In the genomic region with DNA sequence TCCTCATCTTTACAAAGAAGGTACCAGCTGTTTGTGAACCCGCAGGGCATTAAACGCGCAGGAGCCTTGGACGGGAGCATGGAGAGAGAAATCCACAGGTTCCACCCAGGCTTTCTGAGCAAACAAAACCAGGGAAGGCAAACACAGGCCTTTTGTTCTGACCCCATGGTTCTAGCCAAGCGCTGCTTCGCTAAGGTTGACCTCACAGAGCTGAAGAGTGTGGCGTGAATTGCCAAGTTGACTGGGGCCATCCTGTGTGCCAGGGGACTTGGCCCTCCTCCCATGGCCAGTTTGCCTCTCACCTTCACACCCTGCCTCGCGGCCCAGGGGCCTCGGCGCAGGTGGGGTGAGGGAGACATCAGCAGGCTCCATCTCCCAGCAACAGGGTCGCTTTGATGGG, we compare ENCODE assay signal across 11 cellular contexts.
DNase-seq lines count a peak whose midpoint lies in the region; ATAC-seq and TF ChIP-seq lines count a peak whose summit lies in the region.
"Had no signal": no experiment of that assay in that cellular context is flagged by ENCODE, and none has a peak within 500 bp of the region (broad histone marks: within the 10 kb centered on the region; RNA-seq: fewer than 3 reads in every experiment).

No MANE protein-coding gene starts in this region.

- no peak overlapping the region for H3K4me2 ChIP-seq in PC-3 (ENCODE audit: low read length)

- H3K9me3 ChIP-seq in PC-3 (ENCODE audit: low read length) (no peaks in the 10 kb centered on the region), lower lobe of right lung (no peaks in the 10 kb centered on the region), adrenal gland (replicated peaks in 1 of 3) (no peaks in the 10 kb centered on the region)

- H3K27me3 ChIP-seq in PC-3 (ENCODE audit: low read length) (peaks cover 74% of the 10 kb centered on the region), lower lobe of right lung (ENCODE audit: low read depth) (no peaks in the 10 kb centered on the region), adrenal gland (no peaks in the 10 kb centered on the region)

- H3F3A ChIP-seq in PC-3 (ENCODE audit: low read length, unreplicated experiment) = no peaks in the 10 kb centered on the region

- H4K20me1 ChIP-seq in PC-3 (ENCODE audit: low read length) = no peaks in the 10 kb centered on the region

- H2AFZ ChIP-seq in PC-3 (ENCODE audit: low read length) = no peak overlapping the region

- ATAC-seq in PC-3 (peak; percentile 73), left colon (peak; percentile 6), lower lobe of right lung (no peak)
- ATAC-seq: naive thymus-derived CD4-positive, alpha-beta T cell had no signal

- WGBS in adrenal gland, 4 donors = 78 to 86% (median 83%) methylated on average over 10 to 12 of the region's 12 CpGs

- H3K9ac ChIP-seq in PC-3 (ENCODE audit: low read length) = no peak overlapping the region

- no peaks in the 10 kb centered on the region for H3K4me1 ChIP-seq in PC-3 (ENCODE audit: insufficient read depth, low read length)
- H3K4me1 ChIP-seq in lower lobe of right lung = peaks cover 4% of the 10 kb centered on the region
- H3K4me1 ChIP-seq in adrenal gland (replicated peaks in 1 of 2) = no peaks in the 10 kb centered on the region

- no TSS peak for BruUV-seq in PC-3 (replicated peaks; lab: Mats Ljungman, UMichigan)

- no peak overlapping the region for H3K27ac ChIP-seq in PC-3 (ENCODE audit: low read length)
- no peak overlapping the region for H3K27ac ChIP-seq in substantia nigra (ENCODE audit: low read depth, low read length, poor library complexity, severe bottlenecking)
- H3K27ac ChIP-seq in lower lobe of right lung = no peak overlapping the region
- no peak overlapping the region for H3K27ac ChIP-seq in adrenal gland

- CTCF ChIA-PET in PC-3 (lab: Charles Lee) = interaction anchor here (0.5 to 0.7 kb wide), 2 partner anchors 508 to 610 kb away, joined by 3 to 8 read pairs; no protein-coding TSS in a partner anchor

- POLR2A ChIA-PET in PC-3 (lab: Charles Lee; ENCODE audit: unreplicated experiment) = no interaction called here

- intact Hi-C loops in PC-3 (cut with micrococcal nuclease) (no loop called here), left colon (cut with DNase I, micrococcal nuclease) (no loop called here), lower lobe of right lung (cut with DNase I) (no loop called here), adrenal gland (cut with DNase I) (no loop called here)

- H3K36me3 ChIP-seq in PC-3 (ENCODE audit: low read depth, low read length) = no peaks in the 10 kb centered on the region
- H3K36me3 ChIP-seq in lower lobe of right lung = no peaks in the 10 kb centered on the region
- H3K36me3 ChIP-seq in adrenal gland (replicated peaks in 1 of 2) = no peaks in the 10 kb centered on the region

- DNase-seq in NCI-H146 (lab: John Stamatoyannopoulos, UW) (peak; percentile 100), PC-3 (no peak), left colon (no peak), substantia nigra (lab: John Stamatoyannopoulos, UW) (peak in 28 of 49 donors; percentile 14 to 66 (median 52)), ureter (ENCODE audit: low spot score) (no peak), lower lobe of right lung (no peak), adrenal gland (no peak)
- DNase-seq: activated CD4-positive, alpha-beta T cell treated with anti-CD3 and anti-CD28 coated beads for 48 hours; CD4-positive, alpha-beta memory T cell; naive thymus-derived CD4-positive, alpha-beta T cell; NCI-H1930 had no signal

- H3K79me2 ChIP-seq in PC-3 (ENCODE audit: low read length) = no peaks in the 10 kb centered on the region

- H3K4me3 ChIP-seq in PC-3 (ENCODE audit: low read length) = no peak overlapping the region
- H3K4me3 ChIP-seq in lower lobe of right lung = no peak overlapping the region
- H3K4me3 ChIP-seq in adrenal gland = no peak overlapping the region

- no peaks in the 10 kb centered on the region for H3K9me2 ChIP-seq in PC-3 (replicated peaks; ENCODE audit: low read length)

- no peak for TF ChIP-seq POLR2A in adrenal gland (IDR thresholded peaks at IDR 0.05)

- TF ChIP-seq CTCF in PC-3 (conservative IDR thresholded peaks at IDR 0.05; ENCODE audit: low read depth, low read length) (no peak), lower lobe of right lung (IDR thresholded peaks at IDR 0.05) (no peak), adrenal gland (IDR thresholded peaks at IDR 0.05) (no peak)

Comparison
In these comparisons a context has a peak if more than half of its experiments do, and no peak if none do; other contexts are left out.
1. DNase-seq: peak in NCI-H146 (single experiment) and substantia nigra (28 of 49); none in PC-3 (single experiment), left colon (0 of 2), ureter (single experiment), lower lobe of right lung (single experiment) and adrenal gland (0 of 7).
2. ATAC-seq: peak in PC-3 (single experiment) and left colon (single experiment); none in lower lobe of right lung (0 of 2).